In genomic region chr4:138445098-138445497, GRCh38 we compare ENCODE assay signal across 28 cellular contexts.
DNase-seq lines count a peak whose midpoint lies in the region; TF ChIP-seq lines count a peak whose summit lies in the region.
"Had no signal": no experiment of that assay in that cellular context is flagged by ENCODE, and none has a peak within 500 bp of the region (broad histone marks: within the 10 kb centered on the region; RNA-seq: fewer than 3 reads in every experiment).

No MANE protein-coding gene starts in this region.

- TF ChIP-seq CTCF in fibroblast of lung (conservative IDR thresholded peaks at IDR 0.05 in 1 of 2, IDR thresholded peaks at IDR 0.05 in 1 of 2; ENCODE audit: low read depth in 1 of 2, low read length in 2 of 2) (no peak), nephron (IDR thresholded peaks at IDR 0.05; ENCODE audit: unreplicated experiment in 3 of 3) (no peak), hepatocyte (IDR thresholded peaks at IDR 0.05; ENCODE audit: poor library complexity) (no peak), adrenal gland (IDR thresholded peaks at IDR 0.05) (no peak)

- H3K9me2 ChIP-seq in hepatocyte (replicated peaks; ENCODE audit: insufficient read depth) = no peaks in the 10 kb centered on the region

- H3K27ac Mint-ChIP-seq in nephron = peak overlapping the region; percentile 51 to 84 (median 71)
- H3K27ac Mint-ChIP-seq: activated CD4-positive, alpha-beta memory T cell treated with anti-CD3 and anti-CD28 coated beads, Interleukin-2, amount 10 ng/mL, durations not matched to agents 7 days and 5 days; activated naive CD4-positive, alpha-beta T cell treated with anti-CD3 and anti-CD28 coated beads, Interleukin-2, amount 50 U/mL, for 24 hours; activated T-helper 2 cell treated with anti-CD3 and anti-CD28 coated beads, Interferon-gamma antibody, Interleukin-2, Interleukin-4, amounts not matched to agents 10 μg/mL and 5 μg/mL and 100 μg/mL, durations not matched to agents 14 hours and 24 hours and 36 hours; CD4-positive, CD25-positive, alpha-beta regulatory T cell; effector memory CD8-positive, alpha-beta T cell; stimulated activated effector memory CD8-positive, alpha-beta T cell treated with anti-CD3 and anti-CD28 coated beads, Interleukin-12 subunit alpha, Interleukin-12 subunit beta, amount 100 ng/mL, for 72 hours had no signal

- H3K79me2 ChIP-seq in fibroblast of lung (ENCODE audit: control insufficient read depth, insufficient read depth, low read length) = no peaks in the 10 kb centered on the region
- no peaks in the 10 kb centered on the region for H3K79me2 ChIP-seq in hepatocyte

- peaks cover 13% of the 10 kb centered on the region for H3K4me1 Mint-ChIP-seq in nephron
- H3K4me1 Mint-ChIP-seq: activated CD4-positive, alpha-beta memory T cell treated with anti-CD3 and anti-CD28 coated beads, Interleukin-2, amount 10 ng/mL, durations not matched to agents 7 days and 5 days; activated naive CD4-positive, alpha-beta T cell treated with anti-CD3 and anti-CD28 coated beads, Interleukin-2, amount 50 U/mL, for 24 hours; CD4-positive, CD25-positive, alpha-beta regulatory T cell; stimulated activated effector memory CD8-positive, alpha-beta T cell treated with anti-CD3 and anti-CD28 coated beads, Interleukin-12 subunit alpha, Interleukin-12 subunit beta, amount 100 ng/mL, for 72 hours had no signal

- no peaks in the 10 kb centered on the region for H3K36me3 ChIP-seq in SK-N-MC (ENCODE audit: insufficient read depth, low read length)
- no peaks in the 10 kb centered on the region for H3K36me3 ChIP-seq in fibroblast of lung (ENCODE audit: control insufficient read depth, insufficient read depth, low read length)
- no peaks in the 10 kb centered on the region for H3K36me3 ChIP-seq in hepatocyte (replicated peaks; ENCODE audit: insufficient read depth, low read depth)
- no peaks in the 10 kb centered on the region for H3K36me3 ChIP-seq in adrenal gland (replicated peaks in 1 of 2)
- H3K36me3 ChIP-seq: esophagus muscularis mucosa, lower lobe of right lung, pancreas, right atrium auricular region, spleen had no signal

- peak; percentile 66 for DNase-seq in EL
- peak; percentile 81 for DNase-seq in SK-N-MC (ENCODE audit: low read depth, low spot score)
- peak; percentile 1 to 52 for DNase-seq in fibroblast of lung (ENCODE audit: low read depth in 2 of 2)
- no peak for DNase-seq in hepatocyte (ENCODE audit: low spot score)
- no peak for DNase-seq in SW 1271 (lab: John Stamatoyannopoulos, UW)
- no peak for DNase-seq in adrenal gland
- DNase-seq in COR-L47 (lab: John Stamatoyannopoulos, UW) = no peak
- DNase-seq: activated CD4-positive, alpha-beta memory T cell treated with anti-CD3 and anti-CD28 coated beads, Interleukin-2, amount 10 ng/mL, durations not matched to agents 7 days and 5 days; anterior cingulate cortex; CD4-positive, CD25-positive, alpha-beta regulatory T cell; effector memory CD8-positive, alpha-beta T cell; lower lobe of right lung; mucosa of descending colon; NCI-H1105; NCI-H2029 treated with DMSO at 0.1 percent for 48 hours; NCI-H2227 treated with DMSO at 0.1 percent for 48 hours; NCI-H69; pancreas; spleen; stimulated activated CD4-positive, alpha-beta T cell treated with anti-CD3 and anti-CD28 coated beads, Interleukin-4, amount 100 ng/mL, for 24 hours; T-helper 1 cell had no signal

- H3K27me3 ChIP-seq in fibroblast of lung (ENCODE audit: control insufficient read depth, insufficient read depth, low read length) (no peaks in the 10 kb centered on the region), hepatocyte (no peaks in the 10 kb centered on the region), adrenal gland (no peaks in the 10 kb centered on the region)
- H3K27me3 ChIP-seq: esophagus muscularis mucosa, pancreas, right atrium auricular region, spleen had no signal

- H3K4me3 Mint-ChIP-seq in nephron = no peak overlapping the region
- H3K4me3 Mint-ChIP-seq: activated CD4-positive, alpha-beta memory T cell treated with anti-CD3 and anti-CD28 coated beads, Interleukin-2, amount 10 ng/mL, durations not matched to agents 7 days and 5 days; activated naive CD4-positive, alpha-beta T cell treated with anti-CD3 and anti-CD28 coated beads, Interleukin-2, amount 50 U/mL, for 24 hours; CD4-positive, CD25-positive, alpha-beta regulatory T cell; effector memory CD8-positive, alpha-beta T cell; stimulated activated effector memory CD8-positive, alpha-beta T cell treated with anti-CD3 and anti-CD28 coated beads, Interleukin-12 subunit alpha, Interleukin-12 subunit beta, amount 100 ng/mL, for 72 hours had no signal

- H4K20me1 ChIP-seq in fibroblast of lung (ENCODE audit: control insufficient read depth, extremely low read depth, insufficient read depth, low read length) = no peaks in the 10 kb centered on the region
- H4K20me1 ChIP-seq in hepatocyte (ENCODE audit: insufficient read depth, poor library complexity, severe bottlenecking) = no peaks in the 10 kb centered on the region

- no peaks in the 10 kb centered on the region for H3K27me3 Mint-ChIP-seq in nephron (ENCODE audit: low read depth)
- H3K27me3 Mint-ChIP-seq: activated CD4-positive, alpha-beta memory T cell treated with anti-CD3 and anti-CD28 coated beads, Interleukin-2, amount 10 ng/mL, durations not matched to agents 7 days and 5 days; activated naive CD4-positive, alpha-beta T cell treated with anti-CD3 and anti-CD28 coated beads, Interleukin-2, amount 50 U/mL, for 24 hours; CD4-positive, CD25-positive, alpha-beta regulatory T cell; effector memory CD8-positive, alpha-beta T cell had no signal

- WGBS in hepatocyte (ENCODE audit: low lambda C conversion rate, missing lambda C conversion rate) = 73% methylated on average over 3 of the region's 3 CpGs
- 55 to 76% (median 66%) methylated on average over 3 of the region's 3 CpGs for WGBS in adrenal gland, 4 donors

- no peaks in the 10 kb centered on the region for H3K9me3 ChIP-seq in SK-N-MC (ENCODE audit: low read depth, low read length)
- no peaks in the 10 kb centered on the region for H3K9me3 ChIP-seq in fibroblast of lung (ENCODE audit: control insufficient read depth, insufficient read depth, low read depth, low read length)
- no peaks in the 10 kb centered on the region for H3K9me3 ChIP-seq in hepatocyte (ENCODE audit: low read depth)
- H3K9me3 ChIP-seq in adrenal gland (replicated peaks in 1 of 3) = no peaks in the 10 kb centered on the region
- H3K9me3 ChIP-seq: esophagus muscularis mucosa, lower lobe of right lung, mucosa of descending colon, pancreas, right atrium auricular region had no signal

- H3K9ac ChIP-seq in SK-N-MC (ENCODE audit: insufficient read length) = no peak overlapping the region
- H3K9ac ChIP-seq in fibroblast of lung (ENCODE audit: insufficient read depth, low read length) = no peak overlapping the region

- H2AFZ ChIP-seq in fibroblast of lung (ENCODE audit: low read length) = no peak overlapping the region
- no peak overlapping the region for H2AFZ ChIP-seq in hepatocyte

- no peaks in the 10 kb centered on the region for H3K36me3 Mint-ChIP-seq in nephron (ENCODE audit: low read depth)
- H3K36me3 Mint-ChIP-seq: activated naive CD4-positive, alpha-beta T cell treated with anti-CD3 and anti-CD28 coated beads, Interleukin-2, amount 50 U/mL, for 24 hours; CD4-positive, CD25-positive, alpha-beta regulatory T cell; stimulated activated effector memory CD8-positive, alpha-beta T cell treated with anti-CD3 and anti-CD28 coated beads, Interleukin-12 subunit alpha, Interleukin-12 subunit beta, amount 100 ng/mL, for 72 hours had no signal

- intact Hi-C loops in adrenal gland (cut with DNase I) = no loop called here

- H3K27ac ChIP-seq in SK-N-MC (no peak overlapping the region), fibroblast of lung (ENCODE audit: insufficient read depth, low read length) (no peak overlapping the region), hepatocyte (no peak overlapping the region), adrenal gland (no peak overlapping the region)
- H3K27ac ChIP-seq: coronary artery, esophagus muscularis mucosa, lower lobe of right lung, pancreas, right atrium auricular region, spleen had no signal

- peak overlapping the region; percentile 29; the same call in 1 of the 2 replicates for H3K4me3 ChIP-seq in SK-N-MC
- H3K4me3 ChIP-seq in fibroblast of lung (replicated peaks in 1 of 4; ENCODE audit: control extremely low read depth in 1 of 4, insufficient read depth in 1 of 4, low read depth in 3 of 4, low read length in 4 of 4) = no peak overlapping the region
- no peak overlapping the region for H3K4me3 ChIP-seq in hepatocyte
- H3K4me3 ChIP-seq in adrenal gland = no peak overlapping the region
- H3K4me3 ChIP-seq: coronary artery, esophagus muscularis mucosa, lower lobe of right lung, mucosa of descending colon, pancreas, right atrium auricular region, spleen had no signal

- no peak overlapping the region for H3K4me2 ChIP-seq in fibroblast of lung (ENCODE audit: extremely low read depth, insufficient read depth, low read length)
- H3K4me2 ChIP-seq in hepatocyte = no peak overlapping the region

- no peaks in the 10 kb centered on the region for H3K4me1 ChIP-seq in fibroblast of lung (ENCODE audit: control insufficient read depth, extremely low read depth, insufficient read depth, low read length)
- no peaks in the 10 kb centered on the region for H3K4me1 ChIP-seq in hepatocyte (ENCODE audit: insufficient read depth)
- no peaks in the 10 kb centered on the region for H3K4me1 ChIP-seq in adrenal gland (replicated peaks in 1 of 2)
- H3K4me1 ChIP-seq: esophagus muscularis mucosa, lower lobe of right lung, pancreas, right atrium auricular region, spleen had no signal

- peaks cover 18% of the 10 kb centered on the region for H3K9me3 Mint-ChIP-seq in nephron
- H3K9me3 Mint-ChIP-seq: activated CD4-positive, alpha-beta memory T cell treated with anti-CD3 and anti-CD28 coated beads, Interleukin-2, amount 10 ng/mL, durations not matched to agents 7 days and 5 days; activated T-helper 2 cell treated with anti-CD3 and anti-CD28 coated beads, Interferon-gamma antibody, Interleukin-2, Interleukin-4, amounts not matched to agents 10 μg/mL and 5 μg/mL and 100 μg/mL, durations not matched to agents 14 hours and 24 hours and 36 hours had no signal

- TF ChIP-seq POLR2A in adrenal gland (IDR thresholded peaks at IDR 0.05) = no peak

Comparison
In these comparisons a context has a peak if more than half of its experiments do, and no peak if none do; other contexts are left out.
1. DNase-seq: peak in EL (single experiment), SK-N-MC (single experiment) and fibroblast of lung (2 of 2); none in hepatocyte (single experiment), SW 1271 (0 of 2), adrenal gland (0 of 7) and COR-L47 (single experiment).